ENCODE assay signal across 14 cellular contexts in the genomic region with DNA sequence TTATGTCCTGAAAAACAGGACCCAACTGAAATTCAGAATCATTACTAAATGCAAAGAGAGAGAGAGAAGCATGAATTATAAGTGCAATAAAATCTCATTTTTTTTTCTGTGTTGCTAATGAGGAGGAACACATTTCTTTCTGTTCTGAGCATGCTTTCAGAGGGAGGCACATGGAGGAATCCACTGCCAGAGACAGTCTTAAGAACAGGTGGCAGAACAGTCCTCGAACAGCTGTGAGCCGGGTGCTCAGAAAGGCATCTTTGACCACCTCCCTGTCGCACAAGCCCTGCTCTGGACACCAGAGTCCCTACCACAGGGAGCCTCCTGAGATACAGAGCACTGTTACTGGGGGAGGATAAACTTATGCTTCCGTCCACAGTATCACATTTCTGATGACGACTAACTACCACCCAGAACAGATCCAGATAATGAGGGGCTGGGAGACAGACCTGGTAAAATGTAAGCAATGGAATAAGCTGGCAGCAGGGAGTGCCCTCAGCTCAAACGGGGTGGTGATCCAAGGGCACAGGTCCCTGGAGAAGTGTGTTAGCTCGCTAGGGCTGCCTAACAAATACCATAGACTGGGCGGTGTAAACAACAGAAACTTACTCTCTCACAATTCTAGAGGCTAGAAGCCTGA.
DNase-seq lines count a peak whose midpoint lies in the region; FAIRE-seq and TF ChIP-seq lines count a peak whose summit lies in the region.
"Had no signal": no experiment of that assay in that cellular context is flagged by ENCODE, and none has a peak within 500 bp of the region (broad histone marks: within the 10 kb centered on the region; RNA-seq: fewer than 3 reads in every experiment).

No MANE protein-coding gene starts in this region.

- DNase-seq in H1 (ENCODE audit: low read depth in 1 of 2, low spot score in 2 of 2) (no peak), DMS79 treated with DMSO at 0.1 percent for 48 hours (lab: John Stamatoyannopoulos, UW) (no peak), NCI-H1436 (lab: John Stamatoyannopoulos, UW) (no peak)
- DNase-seq in activated CD4-positive, alpha-beta memory T cell treated with anti-CD3 and anti-CD28 coated beads, Interleukin-2, amount 10 ng/mL, durations not matched to agents 7 days and 5 days: no peak
- DNase-seq: activated gamma-delta T cell, kidney glomerular epithelial cell had no signal

- peaks cover 25% of the 10 kb centered on the region for H3K27me3 Mint-ChIP-seq in activated CD4-positive, alpha-beta memory T cell treated with anti-CD3 and anti-CD28 coated beads, Interleukin-2, amount 10 ng/mL, durations not matched to agents 7 days and 5 days

- H2BK12ac ChIP-seq in H1 (ENCODE audit: low read depth, low read length): no peak overlapping the region; the same call in 1 of the 2 replicates

- no peaks in the 10 kb centered on the region for H3K9me3 ChIP-seq in HEK293 (ENCODE audit: control insufficient read depth, insufficient read depth, low read depth, low read length)
- no peaks in the 10 kb centered on the region for H3K9me3 ChIP-seq in OCI-LY1 (ENCODE audit: low read length)
- H3K9me3 ChIP-seq in H1 (ENCODE audit: insufficient read depth in 2 of 2, low read depth in 1 of 2, low read length in 1 of 2): no peaks in the 10 kb centered on the region
- no peaks in the 10 kb centered on the region for H3K9me3 ChIP-seq in skeletal muscle satellite cell (replicated peaks; ENCODE audit: low read length)
- H3K9me3 ChIP-seq: breast epithelium had no signal

- H2AFZ ChIP-seq in OCI-LY1 (ENCODE audit: low read length) (peak overlapping the region; percentile 84), H1 (ENCODE audit: low read length) (peak overlapping the region; percentile 99)

- no peaks in the 10 kb centered on the region; the same call in 1 of the 2 replicates for H3K79me1 ChIP-seq in H1 (ENCODE audit: low read depth, low read length)

- H3K27ac Mint-ChIP-seq in activated CD4-positive, alpha-beta memory T cell treated with anti-CD3 and anti-CD28 coated beads, Interleukin-2, amount 10 ng/mL, durations not matched to agents 7 days and 5 days: no peak overlapping the region
- H3K27ac Mint-ChIP-seq: activated CD8-positive, alpha-beta T cell treated with anti-CD3 and anti-CD28 coated beads for 36 hours; endodermal cell; naive thymus-derived CD8-positive, alpha-beta T cell; T-helper 2 cell treated with Interferon-gamma antibody and Interleukin-4, amounts not matched to agents 5 μg/mL and 100 μg/mL, for 36 hours had no signal

- H4K20me1 ChIP-seq in OCI-LY1 (ENCODE audit: insufficient read depth, low read length) (no peaks in the 10 kb centered on the region), H1 (replicated peaks in 1 of 2; ENCODE audit: control insufficient read depth in 1 of 2, insufficient read depth in 2 of 2, low read length in 2 of 2) (no peaks in the 10 kb centered on the region)

- H2AK5ac ChIP-seq in H1 (ENCODE audit: low read depth, low read length): no peak overlapping the region

- no peak overlapping the region for H4K5ac ChIP-seq in H1 (ENCODE audit: insufficient read length, low read depth, low read length)

- H3K4me2 ChIP-seq in OCI-LY1 (ENCODE audit: low read length) (no peak overlapping the region), H1 (ENCODE audit: insufficient read depth in 1 of 2, low read depth in 2 of 2, low read length in 2 of 2) (no peak overlapping the region), skeletal muscle satellite cell (ENCODE audit: low read length) (peak overlapping the region; percentile 14)

- no peaks in the 10 kb centered on the region for H3F3A ChIP-seq in OCI-LY1 (ENCODE audit: insufficient read depth, low read length)

- POLR2A ChIA-PET in HEK293 (lab: Yijun Ruan, JAX) (interaction anchor here (0.6 to 1.4 kb wide), 4 partner anchors 130 to 642 kb away, joined by 3 to 6 read pairs (median 4); partner anchors contain the start of gene NIPBL), H1 (lab: Charles Lee; ENCODE audit: partially characterized antibody) (interaction anchor here (0.6 to 1.8 kb wide), 4 partner anchors 127 to 138 kb away, joined by 3 to 7 read pairs (median 4); partner anchors contain the start of gene NIPBL)
- POLR2A ChIA-PET in activated CD4-positive, alpha-beta memory T cell treated with anti-CD3 and anti-CD28 coated beads, Interleukin-2, amount 10 ng/mL, durations not matched to agents 7 days and 5 days (lab: Charles Lee): interaction anchor here (1.2 kb wide), 1 partner anchor 10 kb away, joined by 3 read pairs; no protein-coding TSS in a partner anchor

- H3K4ac ChIP-seq in H1 (replicated peaks; ENCODE audit: insufficient read length, low read depth, low read length): no peak overlapping the region

- H3K4me1 ChIP-seq in HEK293 (ENCODE audit: control insufficient read depth, insufficient read depth, low read length) (peaks cover 12% of the 10 kb centered on the region), OCI-LY1 (ENCODE audit: insufficient read depth, low read length, severe bottlenecking) (peaks cover 30% of the 10 kb centered on the region), H1 (replicated peaks in 1 of 4; ENCODE audit: control insufficient read depth in 3 of 4, insufficient read depth in 4 of 4, low read length in 3 of 4) (peaks cover 7 to 10% (median 9%) of the 10 kb centered on the region in 4 experiments; a peak in 6 of 7 replicates), skeletal muscle satellite cell (ENCODE audit: control insufficient read depth, insufficient read depth, low read length) (peaks cover 19% of the 10 kb centered on the region)

- H3K9me3 Mint-ChIP-seq in activated CD4-positive, alpha-beta memory T cell treated with anti-CD3 and anti-CD28 coated beads, Interleukin-2, amount 10 ng/mL, durations not matched to agents 7 days and 5 days: no peaks in the 10 kb centered on the region
- H3K9me3 Mint-ChIP-seq: activated CD8-positive, alpha-beta T cell treated with anti-CD3 and anti-CD28 coated beads for 36 hours; endodermal cell; naive thymus-derived CD8-positive, alpha-beta T cell; T-helper 2 cell treated with Interferon-gamma antibody and Interleukin-4, amounts not matched to agents 5 μg/mL and 100 μg/mL, for 36 hours had no signal

- H3K36me3 ChIP-seq in HEK293 (ENCODE audit: control insufficient read depth in 2 of 2, insufficient read depth in 1 of 2, low read length in 2 of 2): no peaks in the 10 kb centered on the region
- no peaks in the 10 kb centered on the region for H3K36me3 ChIP-seq in OCI-LY1 (ENCODE audit: insufficient read depth, low read length)
- H3K36me3 ChIP-seq in H1 (ENCODE audit: control insufficient read depth in 2 of 4, insufficient read depth in 4 of 4, low read length in 3 of 4): no peaks in the 10 kb centered on the region
- no peaks in the 10 kb centered on the region for H3K36me3 ChIP-seq in skeletal muscle satellite cell (ENCODE audit: insufficient read depth, low read length)
- H3K36me3 ChIP-seq: breast epithelium had no signal

- CTCF ChIA-PET in HEK293 (lab: Yijun Ruan, JAX): interaction anchor here (0.7 to 4.8 kb wide), 34 partner anchors 8 to 400 kb away, joined by 3 to 85 read pairs (median 4); no protein-coding TSS in a partner anchor
- CTCF ChIA-PET in H1 (lab: Charles Lee; ENCODE audit: partially characterized antibody): interaction anchor here (0.7 to 7.7 kb wide), 45 partner anchors 9 to 631 kb away, joined by 3 to 121 read pairs (median 6); partner anchors contain the start of gene NUP155
- CTCF ChIA-PET in activated CD4-positive, alpha-beta memory T cell treated with anti-CD3 and anti-CD28 coated beads, Interleukin-2, amount 10 ng/mL, durations not matched to agents 7 days and 5 days (lab: Charles Lee): interaction anchor here (0.8 to 3.4 kb wide), 11 partner anchors 10 to 267 kb away, joined by 3 to 20 read pairs (median 4); no protein-coding TSS in a partner anchor

- FAIRE-seq in H1 (lab: Jason Lieb, UNC): no peak

- H3K14ac ChIP-seq in H1 (ENCODE audit: insufficient read length): no peak overlapping the region

- no peak overlapping the region for H4K8ac ChIP-seq in H1 (ENCODE audit: extremely low read depth, insufficient read depth, low read length)

- no peak overlapping the region for H3K18ac ChIP-seq in H1 (ENCODE audit: extremely low read depth, low read length)

- H3K4me3 Mint-ChIP-seq in activated CD4-positive, alpha-beta memory T cell treated with anti-CD3 and anti-CD28 coated beads, Interleukin-2, amount 10 ng/mL, durations not matched to agents 7 days and 5 days: no peak overlapping the region
- H3K4me3 Mint-ChIP-seq: activated CD8-positive, alpha-beta T cell treated with anti-CD3 and anti-CD28 coated beads for 36 hours; endodermal cell; naive thymus-derived CD8-positive, alpha-beta T cell; T-helper 2 cell treated with Interferon-gamma antibody and Interleukin-4, amounts not matched to agents 5 μg/mL and 100 μg/mL, for 36 hours had no signal

- no peaks in the 10 kb centered on the region for H3K9me2 ChIP-seq in OCI-LY1 (ENCODE audit: low read depth, low read length)

- no peak overlapping the region for H2BK120ac ChIP-seq in H1 (replicated peaks; ENCODE audit: low read depth, low read length)

- TF ChIP-seq POLR2A in H1 (IDR thresholded peaks at IDR 0.05; ENCODE audit: control extremely low read depth in 1 of 2, low read depth in 2 of 2, low read length in 2 of 2): no peak

- peaks cover 9% of the 10 kb centered on the region for H3K23me2 ChIP-seq in H1 (ENCODE audit: low read depth, low read length)

- no peaks in the 10 kb centered on the region for H3K27me3 ChIP-seq in OCI-LY1 (ENCODE audit: insufficient read depth, low read length)
- H3K27me3 ChIP-seq in H1 (replicated peaks in 1 of 4; ENCODE audit: control insufficient read depth in 3 of 4, extremely low read depth in 1 of 4, insufficient read depth in 3 of 4, low read length in 3 of 4): no peaks in the 10 kb centered on the region
- peaks cover 24% of the 10 kb centered on the region for H3K27me3 ChIP-seq in skeletal muscle satellite cell (ENCODE audit: control insufficient read depth, insufficient read depth, low read length)

- no peak overlapping the region for H2BK20ac ChIP-seq in H1 (ENCODE audit: low read length)

- no peak overlapping the region for H2BK15ac ChIP-seq in H1 (ENCODE audit: low read length)

- TF ChIP-seq CTCF in HEK293 (tag by site-specific recombination; IDR thresholded peaks at IDR 0.05): no peak
- no peak for TF ChIP-seq CTCF in OCI-LY1 (IDR thresholded peaks at IDR 0.05; ENCODE audit: low read length)
- TF ChIP-seq CTCF in H1 (IDR thresholded peaks at IDR 0.05; ENCODE audit: control extremely low read depth in 1 of 3, insufficient read depth in 1 of 3, low read depth in 1 of 3, low read length in 3 of 3): no peak

- no peaks in the 10 kb centered on the region for H3K36me3 Mint-ChIP-seq in activated CD4-positive, alpha-beta memory T cell treated with anti-CD3 and anti-CD28 coated beads, Interleukin-2, amount 10 ng/mL, durations not matched to agents 7 days and 5 days (ENCODE audit: low read depth)
- H3K36me3 Mint-ChIP-seq: naive thymus-derived CD8-positive, alpha-beta T cell had no signal

- H4K91ac ChIP-seq in H1 (replicated peaks; ENCODE audit: insufficient read length, low read length): no peak overlapping the region

- no peaks in the 10 kb centered on the region for H3K79me2 ChIP-seq in OCI-LY1 (ENCODE audit: insufficient read depth, low read length)
- H3K79me2 ChIP-seq in H1 (ENCODE audit: control insufficient read depth in 1 of 2, insufficient read depth in 2 of 2, low read length in 2 of 2): no peaks in the 10 kb centered on the region

- H3K56ac ChIP-seq in H1 (replicated peaks; ENCODE audit: insufficient read length, low read depth, low read length): no peak overlapping the region

- 80% methylated on average over 8 of the region's 8 CpGs; no CpG with 5 or more reads in 1 of the 2 experiments for WGBS in H1 (ENCODE audit: extremely low coverage in 1 of 2, insufficient coverage in 1 of 2, insufficient read length in 1 of 2, insufficient replicate concordance in 2 of 2, low coverage in 1 of 2, low lambda C conversion rate in 2 of 2, missing lambda C conversion rate in 1 of 2), 2 experiments

- no peak overlapping the region for H3K23ac ChIP-seq in H1 (ENCODE audit: insufficient read length)

- TF ChIP-seq EP300 in H1 (IDR thresholded peaks at IDR 0.05; ENCODE audit: borderline replicate concordance in 1 of 2, low read depth in 2 of 2, low read length in 2 of 2): no peak

- H2BK5ac ChIP-seq in H1 (ENCODE audit: low read depth, low read length): no peak overlapping the region

- H3K27ac ChIP-seq in HEK293 (ENCODE audit: extremely low read depth, low read depth, low read length) (no peak overlapping the region), OCI-LY1 (ENCODE audit: low read depth, low read length, poor library complexity, severe bottlenecking) (no peak overlapping the region), H1 (ENCODE audit: low read depth, low read length) (no peak overlapping the region; the same call in 1 of the 2 replicates)
- H3K27ac ChIP-seq: breast epithelium had no signal

- H3K4me3 ChIP-seq in HEK293 (ENCODE audit: low read depth, low read length): no peak overlapping the region
- no peak overlapping the region for H3K4me3 ChIP-seq in OCI-LY1 (ENCODE audit: low read depth, low read length, poor library complexity, severe bottlenecking)
- no peak overlapping the region for H3K4me3 ChIP-seq in H1 (ENCODE audit: extremely low read depth in 1 of 4, insufficient read depth in 2 of 4, low read depth in 3 of 4, low read length in 4 of 4)
- no peak overlapping the region for H3K4me3 ChIP-seq in skeletal muscle satellite cell (ENCODE audit: low read length)
- H3K4me3 ChIP-seq: breast epithelium had no signal

- H3K4me1 Mint-ChIP-seq in activated CD4-positive, alpha-beta memory T cell treated with anti-CD3 and anti-CD28 coated beads, Interleukin-2, amount 10 ng/mL, durations not matched to agents 7 days and 5 days: peaks cover 15% of the 10 kb centered on the region

- no peak overlapping the region for H3K9ac ChIP-seq in OCI-LY1 (ENCODE audit: low read length)
- H3K9ac ChIP-seq in H1 (replicated peaks in 1 of 4; ENCODE audit: extremely low read depth in 1 of 4, low read depth in 3 of 4, low read length in 3 of 4): no peak overlapping the region
- no peak overlapping the region for H3K9ac ChIP-seq in skeletal muscle satellite cell (ENCODE audit: low read depth, low read length)

- TF ChIP-seq RAD21 in H1 (IDR thresholded peaks at IDR 0.05 in 1 of 2, conservative IDR thresholded peaks at IDR 0.05 in 1 of 2; ENCODE audit: low read depth in 2 of 2, low read length in 2 of 2): no peak
